15 cellular contexts compared by ENCODE assay signal in genomic region chr3:182389041-182389815, GRCh38.
DNase-seq lines count a peak whose midpoint lies in the region; ATAC-seq lines count a peak whose summit lies in the region.
"Had no signal": no experiment of that assay in that cellular context is flagged by ENCODE, and none has a peak within 500 bp of the region (broad histone marks: within the 10 kb centered on the region; RNA-seq: fewer than 3 reads in every experiment).

No MANE protein-coding gene starts in this region.

- no peak overlapping the region for H2BK5ac ChIP-seq in mesendoderm (ENCODE audit: low read length)

- no peaks in the 10 kb centered on the region for H3K36me3 ChIP-seq in mesendoderm (ENCODE audit: control insufficient read depth, insufficient read depth, low read length)
- H3K36me3 ChIP-seq: SJSA1 had no signal

- H3K9ac ChIP-seq in mesendoderm (ENCODE audit: low read length): no peak overlapping the region

- no CpG with 5 or more reads among the region's 2 CpGs for WGBS in mesendoderm (ENCODE audit: extremely low coverage, insufficient coverage, low lambda C conversion rate)

- no peaks in the 10 kb centered on the region for H3K79me2 ChIP-seq in mesendoderm (ENCODE audit: control insufficient read depth, insufficient read depth, low read length)

- H2AK5ac ChIP-seq in mesendoderm (ENCODE audit: low read length): no peak overlapping the region

- no peaks in the 10 kb centered on the region for H3K27me3 ChIP-seq in mesendoderm (ENCODE audit: insufficient read depth, low read length, poor library complexity)
- H3K27me3 ChIP-seq: SJSA1 had no signal

- no peak overlapping the region for H3K18ac ChIP-seq in mesendoderm (ENCODE audit: low read length)

- H2BK15ac ChIP-seq in mesendoderm (replicated peaks; ENCODE audit: low read depth): no peak overlapping the region

- H3K4ac ChIP-seq in mesendoderm (ENCODE audit: low read depth, low read length): no peak overlapping the region

- H3K23ac ChIP-seq in mesendoderm (ENCODE audit: low read length): no peak overlapping the region

- ATAC-seq in GM21528 (IDR thresholded peaks at IDR 0.05; ENCODE audit: low FRiP score, unreplicated experiment): no peak
- no peak for ATAC-seq in GM18517 (IDR thresholded peaks at IDR 0.05; ENCODE audit: unreplicated experiment)
- ATAC-seq: activated naive CD4-positive, alpha-beta T cell treated with anti-CD3 and anti-CD28 coated beads, Interleukin-2, amount 50 U/mL, for 72 hours; HepG2 had no signal

- H3K4me1 ChIP-seq in mesendoderm (ENCODE audit: control insufficient read depth, low read depth, low read length): no peaks in the 10 kb centered on the region

- no peak overlapping the region for H4K5ac ChIP-seq in mesendoderm (ENCODE audit: low read length)

- no peak overlapping the region for H3K56ac ChIP-seq in mesendoderm (ENCODE audit: low read length)

- H3K4me3 ChIP-seq in mesendoderm (ENCODE audit: low read length): no peak overlapping the region
- H3K4me3 ChIP-seq: SJSA1 had no signal

- no peak overlapping the region for H3K4me2 ChIP-seq in mesendoderm (ENCODE audit: low read length)

- DNase-seq in DMS153 (lab: John Stamatoyannopoulos, UW): peak; percentile 96
- DNase-seq in NCI-H1105 (lab: John Stamatoyannopoulos, UW): peak; percentile 96
- DNase-seq in NCI-H748 (lab: John Stamatoyannopoulos, UW; ENCODE audit: unreplicated experiment): peak; percentile 90
- peak; percentile 96 for DNase-seq in epithelial cell of prostate (ENCODE audit: low read depth, low spot score)
- no peak for DNase-seq in mesendoderm
- DNase-seq in middle frontal gyrus (ENCODE audit: extremely low spot score, low spot score): no peak
- DNase-seq: EL; NCI-H446 treated with DMSO at 0.1 percent for 48 hours; posterior cingulate gyrus; stimulated activated CD8-positive, alpha-beta memory T cell treated with anti-CD3 and anti-CD28 coated beads, Interleukin-4, amount 100 ng/mL, for 48 hours had no signal

- no peaks in the 10 kb centered on the region for H3K79me1 ChIP-seq in mesendoderm (ENCODE audit: low read length)

- no peak overlapping the region for H2BK120ac ChIP-seq in mesendoderm (ENCODE audit: low read depth, low read length)

- H4K8ac ChIP-seq in mesendoderm (ENCODE audit: low read depth, low read length): no peak overlapping the region

- H3K27ac ChIP-seq in epithelial cell of prostate (peak overlapping the region; percentile 89), mesendoderm (ENCODE audit: low read depth, low read length) (no peak overlapping the region)
- H3K27ac ChIP-seq: SJSA1 had no signal

Comparison
In these comparisons a context has a peak if more than half of its experiments do, and no peak if none do; other contexts are left out.
1. DNase-seq: peak in DMS153 (single experiment), NCI-H1105 (single experiment), NCI-H748 (single experiment) and epithelial cell of prostate (single experiment); none in mesendoderm (single experiment) and middle frontal gyrus (single experiment).